In genomic region chr22:22043296-22044078, GRCh38 we compare ENCODE assay signal across 1 cellular context.
A peak's percentile ranks its signal among the peaks of the same experiment; 100 is the strongest.
TF ChIP-seq lines count a peak whose summit lies in the region.

No MANE protein-coding gene starts in this region.

TF ChIP-seq in GM12878, 131 proteins besides CTCF, POLR2A, EP300 and RAD21 (continued from another document):
- TF ChIP-seq SPI1 (IDR thresholded peaks at IDR 0.05; ENCODE audit: borderline replicate concordance, insufficient read depth, low read depth, low read length), result peak; percentile 84; the same call in 1 of the 2 replicates
- no peak for TF ChIP-seq SRF (IDR thresholded peaks at IDR 0.05; ENCODE audit: low read depth in 2 of 2, low read length in 2 of 2)
- no peak for TF ChIP-seq PML (IDR thresholded peaks at IDR 0.05; ENCODE audit: low read length)
- TF ChIP-seq MXI1 (IDR thresholded peaks at IDR 0.05; ENCODE audit: low read depth, low read length), result peak; percentile 57; the same call in 1 of the 2 replicates
- TF ChIP-seq RFX5 (IDR thresholded peaks at IDR 0.05; ENCODE audit: low read depth, low read length), result no peak
- no peak for TF ChIP-seq BMI1 (IDR thresholded peaks at IDR 0.05; ENCODE audit: borderline replicate concordance)
- TF ChIP-seq FOXM1 (IDR thresholded peaks at IDR 0.05; ENCODE audit: low read depth, low read length), result no peak
- TF ChIP-seq TBL1XR1 (IDR thresholded peaks at IDR 0.05; ENCODE audit: low read depth, low read length), result no peak
- no peak for TF ChIP-seq PAX8 (IDR thresholded peaks at IDR 0.05)
- TF ChIP-seq IRF4 (IDR thresholded peaks at IDR 0.05; ENCODE audit: low read depth, low read length), result 0 out of 2 replicates have a peak, but pooled peaks have one; percentile 25
- TF ChIP-seq NBN (IDR thresholded peaks at IDR 0.05), result peak; percentile 45; the same call in 1 of the 2 replicates
- TF ChIP-seq, protein P1, sequence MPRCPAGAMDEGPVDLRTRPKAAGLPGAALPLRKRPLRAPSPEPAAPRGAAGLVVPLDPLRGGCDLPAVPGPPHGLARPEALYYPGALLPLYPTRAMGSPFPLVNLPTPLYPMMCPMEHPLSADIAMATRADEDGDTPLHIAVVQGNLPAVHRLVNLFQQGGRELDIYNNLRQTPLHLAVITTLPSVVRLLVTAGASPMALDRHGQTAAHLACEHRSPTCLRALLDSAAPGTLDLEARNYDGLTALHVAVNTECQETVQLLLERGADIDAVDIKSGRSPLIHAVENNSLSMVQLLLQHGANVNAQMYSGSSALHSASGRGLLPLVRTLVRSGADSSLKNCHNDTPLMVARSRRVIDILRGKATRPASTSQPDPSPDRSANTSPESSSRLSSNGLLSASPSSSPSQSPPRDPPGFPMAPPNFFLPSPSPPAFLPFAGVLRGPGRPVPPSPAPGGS (IDR thresholded peaks at IDR 0.05; ENCODE audit: borderline replicate concordance, insufficient read depth, low read depth, low read length, poor library complexity, severe bottlenecking), result no peak
- peak; percentile 28 for TF ChIP-seq MEF2B (IDR thresholded peaks at IDR 0.05; ENCODE audit: partially characterized antibody, poor library complexity, severe bottlenecking)
- TF ChIP-seq SMARCA5 (IDR thresholded peaks at IDR 0.05), result no peak
- TF ChIP-seq CBX5 (IDR thresholded peaks at IDR 0.05; ENCODE audit: low read depth), result no peak
- TF ChIP-seq HDAC2 (IDR thresholded peaks at IDR 0.05), result no peak
- TF ChIP-seq TCF3 (IDR thresholded peaks at IDR 0.05; ENCODE audit: borderline replicate concordance, insufficient read depth, low read depth, low read length), result no peak
- TF ChIP-seq MLLT1 (IDR thresholded peaks at IDR 0.05), result no peak
- no peak for TF ChIP-seq PKNOX1 (IDR thresholded peaks at IDR 0.05)
- TF ChIP-seq ASH2L (IDR thresholded peaks at IDR 0.05; ENCODE audit: borderline replicate concordance, low read depth), result no peak
- TF ChIP-seq, protein P2, sequence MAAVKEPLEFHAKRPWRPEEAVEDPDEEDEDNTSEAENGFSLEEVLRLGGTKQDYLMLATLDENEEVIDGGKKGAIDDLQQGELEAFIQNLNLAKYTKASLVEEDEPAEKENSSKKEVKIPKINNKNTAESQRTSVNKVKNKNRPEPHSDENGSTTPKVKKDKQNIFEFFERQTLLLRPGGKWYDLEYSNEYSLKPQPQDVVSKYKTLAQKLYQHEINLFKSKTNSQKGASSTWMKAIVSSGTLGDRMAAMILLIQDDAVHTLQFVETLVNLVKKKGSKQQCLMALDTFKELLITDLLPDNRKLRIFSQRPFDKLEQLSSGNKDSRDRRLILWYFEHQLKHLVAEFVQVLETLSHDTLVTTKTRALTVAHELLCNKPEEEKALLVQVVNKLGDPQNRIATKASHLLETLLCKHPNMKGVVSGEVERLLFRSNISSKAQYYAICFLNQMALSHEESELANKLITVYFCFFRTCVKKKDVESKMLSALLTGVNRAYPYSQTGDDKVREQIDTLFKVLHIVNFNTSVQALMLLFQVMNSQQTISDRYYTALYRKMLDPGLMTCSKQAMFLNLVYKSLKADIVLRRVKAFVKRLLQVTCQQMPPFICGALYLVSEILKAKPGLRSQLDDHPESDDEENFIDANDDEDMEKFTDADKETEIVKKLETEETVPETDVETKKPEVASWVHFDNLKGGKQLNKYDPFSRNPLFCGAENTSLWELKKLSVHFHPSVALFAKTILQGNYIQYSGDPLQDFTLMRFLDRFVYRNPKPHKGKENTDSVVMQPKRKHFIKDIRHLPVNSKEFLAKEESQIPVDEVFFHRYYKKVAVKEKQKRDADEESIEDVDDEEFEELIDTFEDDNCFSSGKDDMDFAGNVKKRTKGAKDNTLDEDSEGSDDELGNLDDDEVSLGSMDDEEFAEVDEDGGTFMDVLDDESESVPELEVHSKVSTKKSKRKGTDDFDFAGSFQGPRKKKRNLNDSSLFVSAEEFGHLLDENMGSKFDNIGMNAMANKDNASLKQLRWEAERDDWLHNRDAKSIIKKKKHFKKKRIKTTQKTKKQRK (IDR thresholded peaks at IDR 0.05; ENCODE audit: low read depth, low read length), result no peak
- 0 out of 2 replicates have a peak, but pooled peaks have one; percentile 17 for TF ChIP-seq DPF2 (IDR thresholded peaks at IDR 0.05)
- TF ChIP-seq CREB1 (IDR thresholded peaks at IDR 0.05; ENCODE audit: low read depth), result no peak
- TF ChIP-seq, protein P3, sequence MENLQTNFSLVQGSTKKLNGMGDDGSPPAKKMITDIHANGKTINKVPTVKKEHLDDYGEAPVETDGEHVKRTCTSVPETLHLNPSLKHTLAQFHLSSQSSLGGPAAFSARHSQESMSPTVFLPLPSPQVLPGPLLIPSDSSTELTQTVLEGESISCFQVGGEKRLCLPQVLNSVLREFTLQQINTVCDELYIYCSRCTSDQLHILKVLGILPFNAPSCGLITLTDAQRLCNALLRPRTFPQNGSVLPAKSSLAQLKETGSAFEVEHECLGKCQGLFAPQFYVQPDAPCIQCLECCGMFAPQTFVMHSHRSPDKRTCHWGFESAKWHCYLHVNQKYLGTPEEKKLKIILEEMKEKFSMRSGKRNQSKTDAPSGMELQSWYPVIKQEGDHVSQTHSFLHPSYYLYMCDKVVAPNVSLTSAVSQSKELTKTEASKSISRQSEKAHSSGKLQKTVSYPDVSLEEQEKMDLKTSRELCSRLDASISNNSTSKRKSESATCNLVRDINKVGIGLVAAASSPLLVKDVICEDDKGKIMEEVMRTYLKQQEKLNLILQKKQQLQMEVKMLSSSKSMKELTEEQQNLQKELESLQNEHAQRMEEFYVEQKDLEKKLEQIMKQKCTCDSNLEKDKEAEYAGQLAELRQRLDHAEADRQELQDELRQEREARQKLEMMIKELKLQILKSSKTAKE (IDR thresholded peaks at IDR 0.05; ENCODE audit: low read depth, poor library complexity, severe bottlenecking), result peak; percentile 63
- TF ChIP-seq, protein P4, sequence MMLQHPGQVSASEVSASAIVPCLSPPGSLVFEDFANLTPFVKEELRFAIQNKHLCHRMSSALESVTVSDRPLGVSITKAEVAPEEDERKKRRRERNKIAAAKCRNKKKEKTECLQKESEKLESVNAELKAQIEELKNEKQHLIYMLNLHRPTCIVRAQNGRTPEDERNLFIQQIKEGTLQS (IDR thresholded peaks at IDR 0.05; ENCODE audit: borderline replicate concordance, extremely low read depth, low read depth, low read length), result no peak
- no peak for TF ChIP-seq FOXK2 (IDR thresholded peaks at IDR 0.05)
- no peak for TF ChIP-seq MEF2A (IDR thresholded peaks at IDR 0.05; ENCODE audit: insufficient read depth, low read depth, low read length)
- no peak for TF ChIP-seq SMAD5 (IDR thresholded peaks at IDR 0.05; ENCODE audit: low read depth)
- 0 out of 2 replicates have a peak, but pooled peaks have one; percentile 37 for TF ChIP-seq RELB (IDR thresholded peaks at IDR 0.05; ENCODE audit: low read depth)
- TF ChIP-seq IKZF1 (conservative IDR thresholded peaks at IDR 0.05), result peak; percentile 51
- no peak for TF ChIP-seq TCF12 (IDR thresholded peaks at IDR 0.05; ENCODE audit: low read depth, low read length)
- TF ChIP-seq LARP7 (IDR thresholded peaks at IDR 0.05), result 0 out of 2 replicates have a peak, but pooled peaks have one; percentile 24
- TF ChIP-seq, protein P5, sequence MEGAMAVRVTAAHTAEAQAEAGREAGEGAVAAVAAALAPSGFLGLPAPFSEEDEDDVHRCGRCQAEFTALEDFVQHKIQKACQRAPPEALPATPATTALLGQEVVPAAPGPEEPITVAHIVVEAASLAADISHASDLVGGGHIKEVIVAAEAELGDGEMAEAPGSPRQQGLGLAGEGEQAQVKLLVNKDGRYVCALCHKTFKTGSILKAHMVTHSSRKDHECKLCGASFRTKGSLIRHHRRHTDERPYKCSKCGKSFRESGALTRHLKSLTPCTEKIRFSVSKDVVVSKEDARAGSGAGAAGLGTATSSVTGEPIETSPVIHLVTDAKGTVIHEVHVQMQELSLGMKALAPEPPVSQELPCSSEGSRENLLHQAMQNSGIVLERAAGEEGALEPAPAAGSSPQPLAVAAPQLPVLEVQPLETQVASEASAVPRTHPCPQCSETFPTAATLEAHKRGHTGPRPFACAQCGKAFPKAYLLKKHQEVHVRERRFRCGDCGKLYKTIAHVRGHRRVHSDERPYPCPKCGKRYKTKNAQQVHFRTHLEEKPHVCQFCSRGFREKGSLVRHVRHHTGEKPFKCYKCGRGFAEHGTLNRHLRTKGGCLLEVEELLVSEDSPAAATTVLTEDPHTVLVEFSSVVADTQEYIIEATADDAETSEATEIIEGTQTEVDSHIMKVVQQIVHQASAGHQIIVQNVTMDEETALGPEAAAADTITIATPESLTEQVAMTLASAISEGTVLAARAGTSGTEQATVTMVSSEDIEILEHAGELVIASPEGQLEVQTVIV (IDR thresholded peaks at IDR 0.05; ENCODE audit: borderline replicate concordance, partially characterized antibody), result no peak
- no peak for TF ChIP-seq MYB (IDR thresholded peaks at IDR 0.05; ENCODE audit: borderline replicate concordance, low read depth, low read length)
- TF ChIP-seq EGR1 (IDR thresholded peaks at IDR 0.05; ENCODE audit: borderline replicate concordance in 1 of 2, low read depth in 2 of 2, low read length in 2 of 2), result peak in 1 of 2 experiments; percentile 93; a peak in 2 of 3 replicates
- TF ChIP-seq ZNF24 (IDR thresholded peaks at IDR 0.05), result no peak
- TF ChIP-seq ATF7 (IDR thresholded peaks at IDR 0.05; ENCODE audit: low read depth), result peak; percentile 50; the same call in 1 of the 2 replicates
- TF ChIP-seq NR2C1 (IDR thresholded peaks at IDR 0.05), result no peak
- TF ChIP-seq BACH1 (IDR thresholded peaks at IDR 0.05; ENCODE audit: borderline replicate concordance), result no peak
